In the genomic region with DNA sequence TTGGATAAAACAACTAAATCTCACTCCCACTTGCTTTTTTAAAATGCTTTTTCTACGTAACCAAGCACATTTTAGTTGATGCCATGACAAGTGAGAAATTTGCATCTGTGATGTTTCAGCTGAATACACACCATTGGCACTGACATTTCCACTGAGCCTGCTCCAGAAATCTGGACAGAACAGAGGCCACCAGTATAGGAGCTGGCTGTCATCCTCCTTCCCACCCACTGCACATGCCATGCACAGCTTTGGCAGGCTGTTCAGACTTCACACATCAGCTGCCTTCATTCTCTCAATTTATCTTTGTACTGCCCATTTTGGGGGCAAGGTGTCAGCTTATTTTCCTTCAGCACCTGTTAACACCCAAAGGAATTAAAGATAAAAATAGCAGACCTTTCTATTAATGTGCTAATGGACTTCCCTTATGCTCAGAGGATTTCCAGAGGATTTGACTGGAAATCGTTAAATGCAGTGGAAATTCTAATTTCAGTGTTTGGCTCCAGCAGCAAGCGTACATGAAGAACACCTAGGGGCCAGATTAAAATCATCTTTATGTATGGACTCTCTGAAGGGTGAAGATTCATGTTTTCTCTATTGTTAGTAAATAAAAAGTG, we compare ENCODE assay signal across 17 cellular contexts. TPM values are rescaled to one million over a fixed set of nuclear protein-coding genes. Genes with fewer than 3 reads are reported as not detected.
DNase-seq lines count a peak whose midpoint lies in the region; ATAC-seq, FAIRE-seq and TF ChIP-seq lines count a peak whose summit lies in the region.
"Had no signal": no experiment of that assay in that cellular context is flagged by ENCODE, and none has a peak within 500 bp of the region (broad histone marks: within the 10 kb centered on the region; RNA-seq: fewer than 3 reads in every experiment).

No MANE protein-coding gene starts in this region.

- ATAC-seq in Right ventricle myocardium inferior = peak; percentile 89
- peak; percentile 42 for ATAC-seq in aorta (ENCODE audit: low FRiP score)
- no peak for ATAC-seq in HG03045 (IDR thresholded peaks at IDR 0.05; ENCODE audit: unreplicated experiment)
- ATAC-seq: naive thymus-derived CD8-positive, alpha-beta T cell had no signal

- TF ChIP-seq POLR2A in stomach (IDR thresholded peaks at IDR 0.05) = no peak

- H3K27me3 Mint-ChIP-seq in chondrocyte (ENCODE audit: low read depth) = no peaks in the 10 kb centered on the region
- H3K27me3 Mint-ChIP-seq: activated naive CD8-positive, alpha-beta T cell; naive thymus-derived CD8-positive, alpha-beta T cell; stimulated activated naive CD8-positive, alpha-beta T cell treated with anti-CD3 and anti-CD28 coated beads, Interleukin-15, Interleukin-2, amounts not matched to agents 100 ng/mL and 50 ng/mL, for 24 hours had no signal

- H3K36me3 ChIP-seq in aorta (ENCODE audit: control insufficient read depth in 1 of 2, insufficient read depth in 2 of 2, low read length in 1 of 2) (peaks cover 2 to 3% of the 10 kb centered on the region in 2 donors), stomach (peaks cover 12 to 57% (median 51%) of the 10 kb centered on the region in 4 donors)
- H3K36me3 ChIP-seq: uterus had no signal

- H3K4me3 ChIP-seq in aorta (ENCODE audit: low read length in 2 of 2) = no peak overlapping the region
- no peak overlapping the region for H3K4me3 ChIP-seq in stomach
- H3K4me3 ChIP-seq: SJCRH30, uterus had no signal

- intact Hi-C loops in Right ventricle myocardium inferior (cut with DNase I) (no loop called here), cardiac septum (cut with DNase I) (loop anchor here (1.0 kb wide), 1 partner anchor 24 kb away; no protein-coding TSS in a partner anchor), aorta (cut with DNase I) (no loop called here), stomach (cut with DNase I; ENCODE audit: low total_unique reads) (no loop called here)

- 58 to 59% methylated on average over 3 of the region's 3 CpGs for WGBS in aorta, 2 donors
- WGBS in stomach, 5 donors = 72 to 95% (median 82%) methylated on average over 3 of the region's 3 CpGs

- peaks cover 41% of the 10 kb centered on the region for H3K4me1 Mint-ChIP-seq in chondrocyte (ENCODE audit: low read depth)

- H3K27me3 ChIP-seq in aorta (ENCODE audit: control insufficient read depth in 1 of 2, insufficient read depth in 2 of 2, low read length in 1 of 2) = no peaks in the 10 kb centered on the region
- H3K27me3 ChIP-seq in stomach = no peaks in the 10 kb centered on the region
- H3K27me3 ChIP-seq: SJCRH30, uterus had no signal

- no peak overlapping the region for H3K4me3 Mint-ChIP-seq in chondrocyte (ENCODE audit: unreplicated experiment)
- H3K4me3 Mint-ChIP-seq: activated naive CD8-positive, alpha-beta T cell; naive thymus-derived CD8-positive, alpha-beta T cell; stimulated activated naive CD8-positive, alpha-beta T cell treated with anti-CD3 and anti-CD28 coated beads, Interleukin-15, Interleukin-2, amounts not matched to agents 100 ng/mL and 50 ng/mL, for 24 hours had no signal

- TF ChIP-seq CTCF in chondrocyte (IDR thresholded peaks at IDR 0.05) = no peak
- TF ChIP-seq CTCF in stomach (IDR thresholded peaks at IDR 0.05) = no peak

- H3K36me3 Mint-ChIP-seq in chondrocyte (ENCODE audit: low read depth) = peaks cover 24% of the 10 kb centered on the region

- peak; percentile 93 for FAIRE-seq in islet of Langerhans (lab: Jason Lieb, UNC)
- FAIRE-seq: A204.1 had no signal

- H3K9me3 Mint-ChIP-seq in chondrocyte (ENCODE audit: low read depth) = no peaks in the 10 kb centered on the region
- H3K9me3 Mint-ChIP-seq: naive thymus-derived CD8-positive, alpha-beta T cell; stimulated activated naive CD8-positive, alpha-beta T cell treated with anti-CD3 and anti-CD28 coated beads, Interleukin-15, Interleukin-2, amounts not matched to agents 100 ng/mL and 50 ng/mL, for 24 hours had no signal

- peak overlapping the region; percentile 11 for H3K27ac Mint-ChIP-seq in chondrocyte (ENCODE audit: unreplicated experiment)
- H3K27ac Mint-ChIP-seq: stimulated activated naive CD8-positive, alpha-beta T cell treated with anti-CD3 and anti-CD28 coated beads, Interleukin-15, Interleukin-2, amounts not matched to agents 100 ng/mL and 50 ng/mL, for 24 hours had no signal

- DNase-seq in Right ventricle myocardium inferior (ENCODE audit: missing footprints) (no peak), cardiac septum (ENCODE audit: low spot score) (no peak), chondrocyte (ENCODE audit: low spot score) (no peak), aorta (no peak), stomach (no peak)
- DNase-seq in activated CD8-positive, alpha-beta memory T cell treated with anti-CD3 and anti-CD28 coated beads for 24 hours = no peak
- DNase-seq: activated CD4-positive, alpha-beta T cell treated with anti-CD3 and anti-CD28 coated beads for 4 hours; MV-4-11; naive thymus-derived CD8-positive, alpha-beta T cell; SJCRH30; T1000; uterus had no signal

- TF ChIP-seq EP300 in stomach (IDR thresholded peaks at IDR 0.05) = no peak

- H3K9me3 ChIP-seq in aorta (ENCODE audit: control insufficient read depth, low read length) (no peaks in the 10 kb centered on the region), stomach (no peaks in the 10 kb centered on the region)
- H3K9me3 ChIP-seq: SJCRH30, uterus had no signal

- peak overlapping the region in 1 of 2 donors; percentile 40 for H3K27ac ChIP-seq in aorta (ENCODE audit: low read depth in 1 of 2, low read length in 2 of 2)
- H3K27ac ChIP-seq in stomach = peak overlapping the region in 1 of 5 donors; percentile 24
- H3K27ac ChIP-seq: SJCRH30 had no signal

- H3K4me1 ChIP-seq in aorta (ENCODE audit: control insufficient read depth in 1 of 2, insufficient read depth in 2 of 2, low read length in 2 of 2) = peaks cover 0 to 7% of the 10 kb centered on the region in 2 donors
- peaks cover 12 to 48% (median 29%) of the 10 kb centered on the region in 4 donors for H3K4me1 ChIP-seq in stomach
- H3K4me1 ChIP-seq: SJCRH30, uterus had no signal

RNA-seq across cellular contexts. Expression of gene PODN, which starts 12.9 kb away (rescaled TPM):
- 35.3 TPM for total RNA-seq in Right ventricle myocardium inferior
- 19.4 TPM for total RNA-seq in cardiac septum
- total RNA-seq in chondrocyte = 4.1 to 9.3 TPM (median 9.2 TPM) in 3 replicates
- 100 to 1,000 TPM in 1 of 2 donors, 10 to 100 TPM in 1; 54.8 to 152 TPM for total RNA-seq in aorta
- polyA plus RNA-seq in aorta = 10 to 100 TPM; 14.3 to 52.9 TPM
- total RNA-seq in stomach = 100 to 1,000 TPM in 3 of 5 donors, 10 to 100 TPM in 2; 19.8 to 356 (median 128) TPM
- polyA plus RNA-seq in stomach = 10 to 100 TPM in 1 of 3 donors, 1 to 10 TPM in 2; 8.3 to 18.4 (median 9.6) TPM
- total RNA-seq: naive thymus-derived CD8-positive, alpha-beta T cell had no signal
